In genomic region chr3:108602935-108603294, GRCh38 we compare ENCODE assay signal across 11 cellular contexts. TPM values are rescaled to one million over a fixed set of nuclear protein-coding genes. Genes with fewer than 3 reads are reported as not detected.
DNase-seq lines count a peak whose midpoint lies in the region; ATAC-seq and TF ChIP-seq lines count a peak whose summit lies in the region.
"Had no signal": no experiment of that assay in that cellular context is flagged by ENCODE, and none has a peak within 500 bp of the region (broad histone marks: within the 10 kb centered on the region; RNA-seq: fewer than 3 reads in every experiment).

No MANE protein-coding gene starts in this region.

- WGBS in HUES64 = 91% methylated on average over 1 of the region's 2 CpGs
- 62% methylated on average over 2 of the region's 2 CpGs for WGBS in smooth muscle cell (ENCODE audit: low lambda C conversion rate)

- peak overlapping the region; percentile 40 for H2AFZ ChIP-seq in smooth muscle cell (ENCODE audit: low read depth)

- H3K9me3 ChIP-seq in HUES64 (ENCODE audit: insufficient read depth, low read depth, low read length) (no peaks in the 10 kb centered on the region), smooth muscle cell (replicated peaks; ENCODE audit: low read depth) (no peaks in the 10 kb centered on the region)
- H3K9me3 ChIP-seq: stomach had no signal

- H3K4me1 ChIP-seq in HUES64 (ENCODE audit: insufficient read depth, low read length) = peaks cover 24% of the 10 kb centered on the region
- peaks cover 25% of the 10 kb centered on the region for H3K4me1 ChIP-seq in smooth muscle cell (ENCODE audit: low read depth)

- H3K27ac Mint-ChIP-seq in activated CD4-positive, alpha-beta T cell treated with anti-CD3 and anti-CD28 coated beads, Interleukin-2, amount 10 ng/mL, durations not matched to agents 24 days and 14 days = peak overlapping the region; percentile 77
- peak overlapping the region; percentile 89 for H3K27ac Mint-ChIP-seq in central memory CD8-positive, alpha-beta T cell (ENCODE audit: low read depth)

- H3K4me1 Mint-ChIP-seq in activated CD4-positive, alpha-beta T cell treated with anti-CD3 and anti-CD28 coated beads, Interleukin-2, amount 10 ng/mL, durations not matched to agents 24 days and 14 days = peaks cover 38% of the 10 kb centered on the region
- H3K4me1 Mint-ChIP-seq in central memory CD8-positive, alpha-beta T cell = peaks cover 50% of the 10 kb centered on the region

- no peaks in the 10 kb centered on the region for H4K20me1 ChIP-seq in smooth muscle cell (ENCODE audit: low read depth)

- H3F3A ChIP-seq in smooth muscle cell (ENCODE audit: low read depth) = no peaks in the 10 kb centered on the region

- intact Hi-C loops in activated CD4-positive, alpha-beta T cell treated with anti-CD3 and anti-CD28 coated beads, Interleukin-2, amount 10 ng/mL, durations not matched to agents 24 days and 14 days (cut with micrococcal nuclease) = loop anchor here (1.0 to 5.0 kb wide), 3 partner anchors 10 to 204 kb away; partner anchors contain the start of genes CIP2A and DZIP3

- H3K27me3 Mint-ChIP-seq in activated CD4-positive, alpha-beta T cell treated with anti-CD3 and anti-CD28 coated beads, Interleukin-2, amount 10 ng/mL, durations not matched to agents 24 days and 14 days = no peaks in the 10 kb centered on the region
- H3K27me3 Mint-ChIP-seq in central memory CD8-positive, alpha-beta T cell = no peaks in the 10 kb centered on the region

- H3K79me2 ChIP-seq in smooth muscle cell (ENCODE audit: low read depth) = peaks cover 8% of the 10 kb centered on the region

- H3K4me2 ChIP-seq in smooth muscle cell = peak overlapping the region; percentile 54

- H3K4me3 Mint-ChIP-seq in activated CD4-positive, alpha-beta T cell treated with anti-CD3 and anti-CD28 coated beads, Interleukin-2, amount 10 ng/mL, durations not matched to agents 24 days and 14 days = peak overlapping the region; percentile 69
- peak overlapping the region; percentile 68 for H3K4me3 Mint-ChIP-seq in central memory CD8-positive, alpha-beta T cell

- H3K9ac ChIP-seq in HUES64 (ENCODE audit: low read depth, low read length) (0 out of 2 replicates have a peak overlapping the region, but pooled peaks have one; percentile 24), smooth muscle cell (ENCODE audit: low read depth) (peak overlapping the region; percentile 20)

- TF ChIP-seq CTCF in smooth muscle cell (IDR thresholded peaks at IDR 0.05; ENCODE audit: borderline replicate concordance, insufficient read depth, poor library complexity, severe bottlenecking) = no peak

- H3K36me3 ChIP-seq in HUES64 (ENCODE audit: insufficient read depth, low read length) (no peaks in the 10 kb centered on the region), smooth muscle cell (ENCODE audit: low read depth) (no peaks in the 10 kb centered on the region)
- H3K36me3 ChIP-seq: stomach had no signal

- H3K27ac ChIP-seq in HUES64 (ENCODE audit: low read depth, low read length) (peak overlapping the region; percentile 7; the same call in 1 of the 2 replicates), smooth muscle cell (ENCODE audit: low read depth) (peak overlapping the region; percentile 30)

- peaks cover 9% of the 10 kb centered on the region for H3K36me3 Mint-ChIP-seq in activated CD4-positive, alpha-beta T cell treated with anti-CD3 and anti-CD28 coated beads, Interleukin-2, amount 10 ng/mL, durations not matched to agents 24 days and 14 days (ENCODE audit: low read depth)
- H3K36me3 Mint-ChIP-seq in central memory CD8-positive, alpha-beta T cell (ENCODE audit: insufficient read depth) = peaks cover 6% of the 10 kb centered on the region

- no peak for ATAC-seq in central memory CD8-positive, alpha-beta T cell (replicated peaks; ENCODE audit: extremely low read depth, poor library complexity, severe bottlenecking)
- no peak for ATAC-seq in GM21723 (IDR thresholded peaks at IDR 0.05; ENCODE audit: unreplicated experiment)

- DNase-seq in activated CD4-positive, alpha-beta T cell treated with anti-CD3 and anti-CD28 coated beads, Interleukin-2, amount 10 ng/mL, durations not matched to agents 24 days and 14 days = no peak
- DNase-seq in activated CD4-positive, alpha-beta T cell treated with anti-CD3 and anti-CD28 coated beads for 4 hours = no peak
- DNase-seq in central memory CD8-positive, alpha-beta T cell (ENCODE audit: low spot score in 2 of 2) = no peak
- DNase-seq in smooth muscle cell (lab: John Stamatoyannopoulos, UW; ENCODE audit: unreplicated experiment) (no peak), T-helper 9 cell (no peak)
- no peak for DNase-seq in stimulated activated naive CD4-positive, alpha-beta T cell treated with Interleukin-2 at 50 U/mL for 16 hours (lab: John Stamatoyannopoulos, UW)
- DNase-seq: activated CD8-positive, alpha-beta memory T cell treated with anti-CD3 and anti-CD28 coated beads, Interleukin-2, amount 50 U/mL, for 48 hours; NCI-H187; stomach had no signal

- no peaks in the 10 kb centered on the region for H3K27me3 ChIP-seq in HUES64 (ENCODE audit: insufficient read depth, low read length)
- H3K27me3 ChIP-seq in smooth muscle cell (ENCODE audit: low read depth) = no peaks in the 10 kb centered on the region
- H3K27me3 ChIP-seq: stomach had no signal

- H3K4me3 ChIP-seq in HUES64 (ENCODE audit: low read length) = no peak overlapping the region
- no peak overlapping the region for H3K4me3 ChIP-seq in smooth muscle cell
- H3K4me3 ChIP-seq: stomach had no signal

- no peaks in the 10 kb centered on the region for H3K9me3 Mint-ChIP-seq in activated CD4-positive, alpha-beta T cell treated with anti-CD3 and anti-CD28 coated beads, Interleukin-2, amount 10 ng/mL, durations not matched to agents 24 days and 14 days
- no peaks in the 10 kb centered on the region for H3K9me3 Mint-ChIP-seq in central memory CD8-positive, alpha-beta T cell

RNA-seq across cellular contexts. Expression of gene DZIP3, which starts 13.4 kb away (rescaled TPM):
- total RNA-seq in activated CD4-positive, alpha-beta T cell treated with anti-CD3 and anti-CD28 coated beads, Interleukin-2, amount 10 ng/mL, durations not matched to agents 24 days and 14 days = 4.1 and 4.7 TPM in 2 replicates
- polyA plus RNA-seq in HUES64 (2013, experiment 1 of 2) = 18.2 TPM
- polyA plus RNA-seq in HUES64 (2013, experiment 2 of 2) = 24.9 TPM
- 13.8 and 15.4 TPM in 2 replicates for total RNA-seq in smooth muscle cell
- polyA plus RNA-seq in smooth muscle cell = 5.2 and 6.2 TPM in 2 replicates

RNA-seq across cellular contexts. Expression of gene CIP2A, which starts 13.7 kb away (rescaled TPM):
- 48.3 and 58.3 TPM in 2 replicates for total RNA-seq in activated CD4-positive, alpha-beta T cell treated with anti-CD3 and anti-CD28 coated beads, Interleukin-2, amount 10 ng/mL, durations not matched to agents 24 days and 14 days
- 36.5 TPM for polyA plus RNA-seq in HUES64 (2013, experiment 1 of 2)
- 31.0 TPM for polyA plus RNA-seq in HUES64 (2013, experiment 2 of 2)
- total RNA-seq in smooth muscle cell = 5.9 and 7.4 TPM in 2 replicates
- polyA plus RNA-seq in smooth muscle cell = 3.3 and 4.3 TPM in 2 replicates
